ENCODE assay signal across 25 cellular contexts in genomic region chr17:3040882-3041281, GRCh38. TPM values are rescaled to one million over a fixed set of nuclear protein-coding genes. Genes with fewer than 3 reads are reported as not detected.
"Had no signal": no experiment of that assay in that cellular context is flagged by ENCODE, and none has a peak within 500 bp of the region (broad histone marks: within the 10 kb centered on the region; RNA-seq: fewer than 3 reads in every experiment).

No MANE protein-coding gene starts in this region.

- H3K4me3 Mint-ChIP-seq: naive thymus-derived CD4-positive, alpha-beta T cell; nephron progenitor cell; stimulated activated naive B cell treated with anti-CD40 and anti-IgM and Interleukin-4, amounts not matched to agents 10 μg/mL and 1 μg/mL and 100 μg/mL, for 72 hours; stimulated activated naive CD8-positive, alpha-beta T cell treated with anti-CD3 and anti-CD28 coated beads, Interleukin-15, amount 100 ng/mL, for 72 hours had no signal

- H3K36me3 ChIP-seq: heart left ventricle, left ventricle myocardium inferior, thoracic aorta, transverse colon had no signal

- H3K27ac ChIP-seq: heart left ventricle, left ventricle myocardium inferior, thoracic aorta, transverse colon had no signal

- H3K4me1 ChIP-seq: heart left ventricle, left ventricle myocardium inferior, transverse colon had no signal

- DNase-seq: effector memory CD4-positive, alpha-beta T cell; heart left ventricle; hypothalamus; left ventricle myocardium inferior; mesendoderm; nephron progenitor cell; stimulated activated CD4-positive, alpha-beta T cell treated with anti-CD3 and anti-CD28 coated beads, Interleukin-2, amount 100 ng/mL, for 24 hours; stimulated activated CD4-positive, alpha-beta T cell treated with anti-CD3 and anti-CD28 coated beads, Interleukin-4, amount 100 ng/mL, for 4 hours; stimulated activated naive B cell treated with anti-CD40 and anti-IgM and Interleukin-4, amounts not matched to agents 10 μg/mL and 1 μg/mL and 100 μg/mL, for 72 hours; stimulated activated naive CD8-positive, alpha-beta T cell treated with anti-CD3 and anti-CD28 coated beads, Interleukin-15, amount 100 ng/mL, for 72 hours; transverse colon had no signal

- H3K27ac Mint-ChIP-seq: naive thymus-derived CD4-positive, alpha-beta T cell; nephron progenitor cell; stimulated activated naive B cell treated with anti-CD40 and anti-IgM and Interleukin-4, amounts not matched to agents 10 μg/mL and 1 μg/mL and 100 μg/mL, for 72 hours; stimulated activated naive CD8-positive, alpha-beta T cell treated with anti-CD3 and anti-CD28 coated beads, Interleukin-15, amount 100 ng/mL, for 72 hours had no signal

- H3K9me3 ChIP-seq: thoracic aorta had no signal

- H3K4me1 Mint-ChIP-seq: stimulated activated naive CD8-positive, alpha-beta T cell treated with anti-CD3 and anti-CD28 coated beads, Interleukin-15, amount 100 ng/mL, for 72 hours had no signal

- ATAC-seq: esophagus mucosa; heart left ventricle; naive thymus-derived CD4-positive, alpha-beta T cell; sciatic nerve; stimulated activated naive B cell treated with anti-CD40 and anti-IgM and Interleukin-4, amounts not matched to agents 10 μg/mL and 1 μg/mL and 100 μg/mL, for 72 hours; stimulated activated naive CD8-positive, alpha-beta T cell treated with anti-CD3 and anti-CD28 coated beads, Interleukin-15, amount 100 ng/mL, for 72 hours had no signal

- H3K4me3 ChIP-seq: heart left ventricle, left ventricle myocardium inferior, thoracic aorta, transverse colon had no signal

RNA-seq across cellular contexts. Expression of gene OR1D5, which starts 22.5 kb away (rescaled TPM):
- total RNA-seq: esophagus mucosa; fibroblast of lung; frontal cortex; glomerular endothelial cell; heart left ventricle; left ventricle myocardium inferior; lung microvascular endothelial cell; mononuclear cell; naive thymus-derived CD4-positive, alpha-beta T cell; osteoblast; pulmonary artery endothelial cell; sciatic nerve; skeletal muscle tissue; subcutaneous adipose tissue; thoracic aorta; transverse colon had no signal
- polyA plus RNA-seq: fibroblast of lung; heart left ventricle; keratinocyte; naive thymus-derived CD4-positive, alpha-beta T cell had no signal
